Comparison of ENCODE assay signal across 1 cellular context in the genomic region with DNA sequence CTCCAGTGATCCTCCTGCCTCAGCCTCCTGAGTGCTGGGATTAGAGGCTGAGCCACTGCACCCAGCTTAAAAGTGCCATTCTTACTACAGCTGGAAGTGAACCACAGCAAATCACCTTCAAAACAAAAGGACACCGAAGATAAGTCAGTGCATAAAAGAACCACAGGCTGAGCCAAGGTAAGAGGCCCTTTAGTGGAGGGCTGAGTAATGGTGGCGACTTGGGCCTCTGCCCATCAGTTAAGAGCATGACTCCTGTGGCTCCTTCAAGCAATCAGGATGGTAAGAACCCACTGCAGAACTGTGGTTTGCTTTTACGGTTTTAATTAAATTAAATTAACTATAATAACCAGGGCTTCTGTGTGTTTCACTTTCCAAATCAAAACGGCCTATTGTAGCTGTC.
TF ChIP-seq lines count a peak whose summit lies in the region.

No MANE protein-coding gene starts in this region.

TF ChIP-seq in WTC11, 78 proteins besides CTCF, POLR2A, EP300 and RAD21 (continued from another document):
- TF ChIP-seq, protein P1, sequence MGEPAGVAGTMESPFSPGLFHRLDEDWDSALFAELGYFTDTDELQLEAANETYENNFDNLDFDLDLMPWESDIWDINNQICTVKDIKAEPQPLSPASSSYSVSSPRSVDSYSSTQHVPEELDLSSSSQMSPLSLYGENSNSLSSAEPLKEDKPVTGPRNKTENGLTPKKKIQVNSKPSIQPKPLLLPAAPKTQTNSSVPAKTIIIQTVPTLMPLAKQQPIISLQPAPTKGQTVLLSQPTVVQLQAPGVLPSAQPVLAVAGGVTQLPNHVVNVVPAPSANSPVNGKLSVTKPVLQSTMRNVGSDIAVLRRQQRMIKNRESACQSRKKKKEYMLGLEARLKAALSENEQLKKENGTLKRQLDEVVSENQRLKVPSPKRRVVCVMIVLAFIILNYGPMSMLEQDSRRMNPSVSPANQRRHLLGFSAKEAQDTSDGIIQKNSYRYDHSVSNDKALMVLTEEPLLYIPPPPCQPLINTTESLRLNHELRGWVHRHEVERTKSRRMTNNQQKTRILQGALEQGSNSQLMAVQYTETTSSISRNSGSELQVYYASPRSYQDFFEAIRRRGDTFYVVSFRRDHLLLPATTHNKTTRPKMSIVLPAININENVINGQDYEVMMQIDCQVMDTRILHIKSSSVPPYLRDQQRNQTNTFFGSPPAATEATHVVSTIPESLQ (CRISPR knock-in tag; IDR thresholded peaks at IDR 0.05) = no peak
- TF ChIP-seq, protein P2, sequence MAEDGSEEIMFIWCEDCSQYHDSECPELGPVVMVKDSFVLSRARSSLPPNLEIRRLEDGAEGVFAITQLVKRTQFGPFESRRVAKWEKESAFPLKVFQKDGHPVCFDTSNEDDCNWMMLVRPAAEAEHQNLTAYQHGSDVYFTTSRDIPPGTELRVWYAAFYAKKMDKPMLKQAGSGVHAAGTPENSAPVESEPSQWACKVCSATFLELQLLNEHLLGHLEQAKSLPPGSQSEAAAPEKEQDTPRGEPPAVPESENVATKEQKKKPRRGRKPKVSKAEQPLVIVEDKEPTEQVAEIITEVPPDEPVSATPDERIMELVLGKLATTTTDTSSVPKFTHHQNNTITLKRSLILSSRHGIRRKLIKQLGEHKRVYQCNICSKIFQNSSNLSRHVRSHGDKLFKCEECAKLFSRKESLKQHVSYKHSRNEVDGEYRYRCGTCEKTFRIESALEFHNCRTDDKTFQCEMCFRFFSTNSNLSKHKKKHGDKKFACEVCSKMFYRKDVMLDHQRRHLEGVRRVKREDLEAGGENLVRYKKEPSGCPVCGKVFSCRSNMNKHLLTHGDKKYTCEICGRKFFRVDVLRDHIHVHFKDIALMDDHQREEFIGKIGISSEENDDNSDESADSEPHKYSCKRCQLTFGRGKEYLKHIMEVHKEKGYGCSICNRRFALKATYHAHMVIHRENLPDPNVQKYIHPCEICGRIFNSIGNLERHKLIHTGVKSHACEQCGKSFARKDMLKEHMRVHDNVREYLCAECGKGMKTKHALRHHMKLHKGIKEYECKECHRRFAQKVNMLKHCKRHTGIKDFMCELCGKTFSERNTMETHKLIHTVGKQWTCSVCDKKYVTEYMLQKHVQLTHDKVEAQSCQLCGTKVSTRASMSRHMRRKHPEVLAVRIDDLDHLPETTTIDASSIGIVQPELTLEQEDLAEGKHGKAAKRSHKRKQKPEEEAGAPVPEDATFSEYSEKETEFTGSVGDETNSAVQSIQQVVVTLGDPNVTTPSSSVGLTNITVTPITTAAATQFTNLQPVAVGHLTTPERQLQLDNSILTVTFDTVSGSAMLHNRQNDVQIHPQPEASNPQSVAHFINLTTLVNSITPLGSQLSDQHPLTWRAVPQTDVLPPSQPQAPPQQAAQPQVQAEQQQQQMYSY (CRISPR knock-in tag; IDR thresholded peaks at IDR 0.05) = no peak
- TF ChIP-seq, protein P3, sequence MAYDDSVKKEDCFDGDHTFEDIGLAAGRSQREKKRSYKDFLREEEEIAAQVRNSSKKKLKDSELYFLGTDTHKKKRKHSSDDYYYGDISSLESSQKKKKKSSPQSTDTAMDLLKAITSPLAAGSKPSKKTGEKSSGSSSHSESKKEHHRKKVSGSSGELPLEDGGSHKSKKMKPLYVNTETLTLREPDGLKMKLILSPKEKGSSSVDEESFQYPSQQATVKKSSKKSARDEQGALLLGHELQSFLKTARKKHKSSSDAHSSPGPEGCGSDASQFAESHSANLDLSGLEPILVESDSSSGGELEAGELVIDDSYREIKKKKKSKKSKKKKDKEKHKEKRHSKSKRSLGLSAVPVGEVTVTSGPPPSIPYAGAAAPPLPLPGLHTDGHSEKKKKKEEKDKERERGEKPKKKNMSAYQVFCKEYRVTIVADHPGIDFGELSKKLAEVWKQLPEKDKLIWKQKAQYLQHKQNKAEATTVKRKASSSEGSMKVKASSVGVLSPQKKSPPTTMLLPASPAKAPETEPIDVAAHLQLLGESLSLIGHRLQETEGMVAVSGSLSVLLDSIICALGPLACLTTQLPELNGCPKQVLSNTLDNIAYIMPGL (CRISPR knock-in tag; IDR thresholded peaks at IDR 0.05) = no peak
- TF ChIP-seq, protein P4, sequence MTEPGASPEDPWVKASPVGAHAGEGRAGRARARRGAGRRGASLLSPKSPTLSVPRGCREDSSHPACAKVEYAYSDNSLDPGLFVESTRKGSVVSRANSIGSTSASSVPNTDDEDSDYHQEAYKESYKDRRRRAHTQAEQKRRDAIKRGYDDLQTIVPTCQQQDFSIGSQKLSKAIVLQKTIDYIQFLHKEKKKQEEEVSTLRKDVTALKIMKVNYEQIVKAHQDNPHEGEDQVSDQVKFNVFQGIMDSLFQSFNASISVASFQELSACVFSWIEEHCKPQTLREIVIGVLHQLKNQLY (CRISPR knock-in tag; IDR thresholded peaks at IDR 0.05) = no peak
TF ChIP-seq in WTC11: peak in this region for 0.
